19 cellular contexts compared by ENCODE assay signal in the genomic region with DNA sequence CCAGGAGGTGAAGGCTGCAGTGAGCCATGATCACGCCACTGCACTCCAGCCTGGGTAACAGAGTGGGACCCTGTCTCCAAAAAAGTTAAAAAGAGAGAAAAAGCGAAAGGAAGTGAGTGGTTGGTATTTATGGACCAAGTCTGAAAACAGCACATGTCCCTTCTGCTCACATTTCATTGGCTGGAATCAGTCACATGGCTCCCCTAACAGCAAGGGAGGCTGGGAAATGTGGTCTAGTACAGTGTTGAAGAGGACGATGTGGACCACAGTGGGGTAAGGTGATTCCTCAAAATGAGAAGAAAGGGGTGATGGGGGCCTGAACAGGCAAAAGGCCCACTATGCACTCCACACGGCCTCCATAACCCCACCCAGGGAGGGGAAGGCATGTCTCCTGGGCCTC.
"Had no signal": no experiment of that assay in that cellular context is flagged by ENCODE, and none has a peak within 500 bp of the region (broad histone marks: within the 10 kb centered on the region; RNA-seq: fewer than 3 reads in every experiment).

No MANE protein-coding gene starts in this region.

- ATAC-seq: activated T-helper 17 cell treated with anti-CD3 and anti-CD28 coated beads, Interleukin-2, amount 50 U/mL, for 72 hours; effector memory CD8-positive, alpha-beta T cell; foreskin keratinocyte; left lobe of liver; stimulated activated naive B cell treated with anti-CD40 and anti-IgM and Interleukin-4, amounts not matched to agents 10 μg/mL and 1 μg/mL and 100 μg/mL, for 72 hours had no signal

- DNase-seq: activated CD4-positive, alpha-beta memory T cell treated with anti-CD3 and anti-CD28 coated beads, Interleukin-2, amount 10 ng/mL, durations not matched to agents 7 days and 5 days; activated CD4-positive, alpha-beta T cell treated with anti-CD3 and anti-CD28 coated beads for 48 hours; activated CD4-positive, CD25-positive, alpha-beta regulatory T cell; activated naive CD4-positive, alpha-beta T cell; activated naive CD8-positive, alpha-beta T cell treated with anti-CD3 and anti-CD28 coated beads for 36 hours; activated T-cell treated with anti-CD3 and anti-CD28 coated beads, Interleukin-2, amount 50 U/mL, for 1 hour; amniotic stem cell; effector memory CD8-positive, alpha-beta T cell; foreskin keratinocyte; glutamatergic neuron; small intestine; stimulated activated CD4-positive, alpha-beta T cell treated with anti-CD3 and anti-CD28 coated beads, Interleukin-4, amount 100 ng/mL, for 24 hours; stimulated activated naive B cell treated with anti-CD40 and anti-IgM and Interleukin-4, amounts not matched to agents 10 μg/mL and 1 μg/mL and 100 μg/mL, for 72 hours; T-helper 1 cell; T-helper 9 cell had no signal

- H3K4me1 ChIP-seq: foreskin keratinocyte had no signal

- H3K27me3 ChIP-seq: cardiac muscle cell, foreskin keratinocyte had no signal

- H3K27ac ChIP-seq: cardiac muscle cell, foreskin keratinocyte, thoracic aorta had no signal

- H3K9me3 ChIP-seq: thoracic aorta had no signal

- H3K4me3 ChIP-seq: cardiac muscle cell, thoracic aorta had no signal

- H3K36me3 ChIP-seq: cardiac muscle cell, thoracic aorta had no signal
